19 cellular contexts compared by ENCODE assay signal in genomic region chr2:101230541-101230993, GRCh38. TPM values are rescaled to one million over a fixed set of nuclear protein-coding genes. Genes with fewer than 3 reads are reported as not detected.
DNase-seq lines count a peak whose midpoint lies in the region; ATAC-seq and TF ChIP-seq lines count a peak whose summit lies in the region.
"Had no signal": no experiment of that assay in that cellular context is flagged by ENCODE, and none has a peak within 500 bp of the region (broad histone marks: within the 10 kb centered on the region; RNA-seq: fewer than 3 reads in every experiment).

No MANE protein-coding gene starts in this region.

- DNase-seq in Caco-2 (peak in 1 of 2 experiments; percentile 53), amniotic epithelial cell (ENCODE audit: low read depth) (peak; percentile 45), fibroblast of villous mesenchyme (ENCODE audit: low read depth) (peak; percentile 11), non-pigmented ciliary epithelial cell (ENCODE audit: low read depth) (peak; percentile 74), DMS79 treated with DMSO at 0.1 percent for 48 hours (lab: John Stamatoyannopoulos, UW) (no peak), NCI-H510A treated with DMSO at 0.1 percent for 48 hours (lab: John Stamatoyannopoulos, UW) (no peak), DMS53 treated with DMSO at 0.1 percent for 48 hours (lab: John Stamatoyannopoulos, UW; ENCODE audit: unreplicated experiment) (no peak)
- DNase-seq: activated CD4-positive, alpha-beta T cell treated with anti-CD3 and anti-CD28 coated beads, Interleukin-2, amount 10 ng/mL, durations not matched to agents 24 days and 14 days; activated effector memory CD4-positive, alpha-beta T cell treated with Interleukin-2 at 50 U/mL for 16 hours; CD8-positive, alpha-beta memory T cell; foreskin melanocyte; left colon; NCI-H1436; NCI-H774; SHP77 had no signal

- H3K4me3 ChIP-seq in Caco-2 (ENCODE audit: low read depth, low read length) (no peak overlapping the region), fibroblast of villous mesenchyme (ENCODE audit: low read depth, low read length) (no peak overlapping the region)
- H3K4me3 ChIP-seq: coronary artery, GM23338, neural progenitor cell had no signal

- H3K4me1 ChIP-seq in Caco-2 = peaks cover 48% of the 10 kb centered on the region
- H3K4me1 ChIP-seq: neural progenitor cell had no signal

- H3K9me3 ChIP-seq in Caco-2 = peaks cover 18% of the 10 kb centered on the region

- peak overlapping the region; percentile 71 for H3K27ac Mint-ChIP-seq in Caco-2 (ENCODE audit: unreplicated experiment)
- H3K27ac Mint-ChIP-seq: activated CD4-positive, alpha-beta T cell treated with anti-CD3 and anti-CD28 coated beads, Interleukin-2, amount 10 ng/mL, durations not matched to agents 24 days and 14 days; CD8-positive, alpha-beta memory T cell; GM23338; neural progenitor cell had no signal

- ATAC-seq in GM18873 (IDR thresholded peaks at IDR 0.05; ENCODE audit: low FRiP score, unreplicated experiment) = no peak
- ATAC-seq: GM23338, left colon had no signal

- H3K36me3 Mint-ChIP-seq in Caco-2 (ENCODE audit: insufficient read depth, unreplicated experiment) = peaks cover 8% of the 10 kb centered on the region
- H3K36me3 Mint-ChIP-seq: neural progenitor cell had no signal

- H3K4me1 Mint-ChIP-seq in Caco-2 (ENCODE audit: low read depth, unreplicated experiment) = peaks cover 28% of the 10 kb centered on the region
- H3K4me1 Mint-ChIP-seq: GM23338, neural progenitor cell had no signal

- TF ChIP-seq CTCF in Caco-2 (IDR thresholded peaks at IDR 0.05; ENCODE audit: insufficient read depth in 1 of 2, low read depth in 1 of 2, low read length in 1 of 2, severe bottlenecking in 1 of 2, unreplicated experiment in 1 of 2) = no peak
- TF ChIP-seq CTCF in fibroblast of villous mesenchyme (IDR thresholded peaks at IDR 0.05; ENCODE audit: insufficient read depth, low read depth, low read length) = no peak

- H3K27me3 ChIP-seq in Caco-2 (replicated peaks; ENCODE audit: control insufficient read depth, insufficient read depth, low read length) = no peaks in the 10 kb centered on the region
- H3K27me3 ChIP-seq: neural progenitor cell had no signal

- POLR2A ChIA-PET in Caco-2 (lab: Charles Lee) = interaction anchor here (1.5 kb wide), 1 partner anchor 21 kb away, joined by 6 read pairs; no protein-coding TSS in a partner anchor

- H3K4me3 Mint-ChIP-seq in Caco-2 (ENCODE audit: unreplicated experiment) = no peak overlapping the region
- H3K4me3 Mint-ChIP-seq: activated CD4-positive, alpha-beta T cell treated with anti-CD3 and anti-CD28 coated beads, Interleukin-2, amount 10 ng/mL, durations not matched to agents 24 days and 14 days; CD8-positive, alpha-beta memory T cell; GM23338; neural progenitor cell had no signal

- intact Hi-C loops in Caco-2 (cut with micrococcal nuclease; ENCODE audit: unreplicated experiment) = no loop called here

- no peaks in the 10 kb centered on the region; the same call in 1 of the 2 replicates for H3K36me3 ChIP-seq in Caco-2 (ENCODE audit: control insufficient read depth, insufficient read depth, low read length)
- H3K36me3 ChIP-seq: neural progenitor cell had no signal

- CTCF ChIA-PET in Caco-2 (lab: Charles Lee) = interaction anchor here (1.0 to 1.7 kb wide), 6 partner anchors 10 to 78 kb away, joined by 3 to 7 read pairs (median 6); partner anchors contain the start of genes CNOT11 and RNF149

- H3K9me3 Mint-ChIP-seq in Caco-2 (ENCODE audit: unreplicated experiment) = peaks cover 18% of the 10 kb centered on the region
- H3K9me3 Mint-ChIP-seq: neural progenitor cell had no signal

- BruUV-seq in Caco-2 (replicated peaks; lab: Mats Ljungman, UMichigan) = no TSS peak

- H3K27me3 Mint-ChIP-seq in Caco-2 (ENCODE audit: insufficient read depth, unreplicated experiment) = no peaks in the 10 kb centered on the region
- H3K27me3 Mint-ChIP-seq: activated CD4-positive, alpha-beta T cell treated with anti-CD3 and anti-CD28 coated beads, Interleukin-2, amount 10 ng/mL, durations not matched to agents 24 days and 14 days had no signal

RNA-seq across cellular contexts. Expression of gene CNOT11, which starts 22.1 kb away (rescaled TPM):
- total RNA-seq in Caco-2 (2022) = 110 and 120 TPM in 2 replicates
- total RNA-seq in fibroblast of villous mesenchyme = 39.0 and 51.0 TPM in 2 replicates

Comparison
In these comparisons a context has a peak if more than half of its experiments do, and no peak if none do; other contexts are left out.
1. DNase-seq: peak in amniotic epithelial cell (single experiment), fibroblast of villous mesenchyme (single experiment) and non-pigmented ciliary epithelial cell (single experiment); none in DMS79 treated with DMSO at 0.1 percent for 48 hours (single experiment), NCI-H510A treated with DMSO at 0.1 percent for 48 hours (single experiment) and DMS53 treated with DMSO at 0.1 percent for 48 hours (single experiment).